In the genomic region with DNA sequence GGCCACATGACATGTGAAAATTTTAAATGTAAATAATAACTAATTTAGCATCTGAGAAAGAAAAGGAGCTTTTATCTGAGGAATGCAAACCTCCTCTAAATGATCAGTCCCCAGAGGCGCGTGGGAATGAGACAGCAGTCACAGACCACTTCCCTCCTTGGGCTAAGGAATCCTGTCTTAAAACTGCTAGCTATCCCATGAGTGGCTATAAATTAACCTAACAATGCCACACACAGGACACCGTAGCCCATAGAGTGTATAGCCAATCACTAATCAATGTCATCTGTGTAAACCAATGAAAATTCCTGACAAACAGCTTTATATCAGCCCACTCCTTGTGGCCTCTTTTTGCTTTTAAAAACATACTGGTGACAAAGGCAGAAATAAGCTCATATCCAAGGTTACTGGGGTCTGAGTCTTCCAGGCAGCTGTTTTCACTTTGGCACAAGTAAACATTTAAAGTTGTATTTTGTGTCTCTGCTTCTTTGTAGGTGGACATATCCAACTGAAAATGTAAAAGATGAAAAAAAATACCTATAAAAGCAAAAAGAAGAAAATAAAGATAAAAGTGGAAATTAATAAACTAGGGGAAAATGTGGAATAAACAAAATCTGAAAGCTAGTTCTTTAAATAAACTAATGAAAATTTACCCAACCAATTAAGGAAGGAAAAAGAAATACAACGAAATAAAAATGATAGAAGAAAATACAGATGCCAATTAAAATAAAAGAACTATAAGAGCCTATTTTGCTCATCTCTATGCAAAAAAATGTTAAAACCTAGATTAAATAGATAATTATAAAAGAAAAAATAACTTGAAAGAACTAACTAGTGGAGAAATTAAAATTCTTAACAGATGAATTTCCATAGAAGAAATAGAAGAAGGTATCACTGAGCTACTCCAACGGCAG, we compare ENCODE assay signal across 21 cellular contexts. TPM values are rescaled to one million over a fixed set of nuclear protein-coding genes. Genes with fewer than 3 reads are reported as not detected.
DNase-seq lines count a peak whose midpoint lies in the region; FAIRE-seq and TF ChIP-seq lines count a peak whose summit lies in the region.
"Had no signal": no experiment of that assay in that cellular context is flagged by ENCODE, and none has a peak within 500 bp of the region (broad histone marks: within the 10 kb centered on the region; RNA-seq: fewer than 3 reads in every experiment).

No MANE protein-coding gene starts in this region.

- H3K27ac Mint-ChIP-seq in nephron progenitor cell = peak overlapping the region; percentile 96
- no peak overlapping the region for H3K27ac Mint-ChIP-seq in Calu3 (ENCODE audit: unreplicated experiment)
- H3K27ac Mint-ChIP-seq: stimulated activated naive CD8-positive, alpha-beta T cell treated with anti-CD3 and anti-CD28 coated beads, Interleukin-15, amount 100 ng/mL, for 72 hours had no signal

- intact Hi-C loops in Calu3 (cut with micrococcal nuclease; ENCODE audit: unreplicated experiment) = no loop called here

- H3K9me3 Mint-ChIP-seq in nephron progenitor cell (peaks cover 69% of the 10 kb centered on the region), Calu3 (ENCODE audit: low read depth, unreplicated experiment) (no peaks in the 10 kb centered on the region)
- H3K9me3 Mint-ChIP-seq: stimulated activated naive CD8-positive, alpha-beta T cell treated with anti-CD3 and anti-CD28 coated beads, Interleukin-15, amount 100 ng/mL, for 72 hours had no signal

- no peak overlapping the region for H3K9ac ChIP-seq in BLaER1

- H3K27ac ChIP-seq in BLaER1 = no peak overlapping the region
- H3K27ac ChIP-seq: ascending aorta, coronary artery had no signal

- H3K4me3 ChIP-seq in BLaER1 (no peak overlapping the region), foreskin fibroblast (ENCODE audit: low read depth in 1 of 2, low read length in 2 of 2) (no peak overlapping the region)
- H3K4me3 ChIP-seq: ascending aorta, coronary artery, heart right ventricle had no signal

- in situ Hi-C loops in SK-MEL-5 (cut with HindIII; ENCODE audit: low pct_unique_long_range_greater_than_20kb, low sequenced_read_pairs) = no loop called here

- H3K4me1 Mint-ChIP-seq in nephron progenitor cell (peaks cover 44% of the 10 kb centered on the region), Calu3 (ENCODE audit: low read depth, unreplicated experiment) (no peaks in the 10 kb centered on the region)
- H3K4me1 Mint-ChIP-seq: stimulated activated naive CD8-positive, alpha-beta T cell treated with anti-CD3 and anti-CD28 coated beads, Interleukin-15, amount 100 ng/mL, for 72 hours had no signal

- H3K4me2 ChIP-seq in BLaER1 = peak overlapping the region; percentile 33

- H3K27me3 Mint-ChIP-seq in nephron progenitor cell (ENCODE audit: low read depth, poor library complexity) = peaks cover 4% of the 10 kb centered on the region
- peaks cover 81% of the 10 kb centered on the region for H3K27me3 Mint-ChIP-seq in Calu3 (ENCODE audit: unreplicated experiment)

- H3K36me3 Mint-ChIP-seq in nephron progenitor cell (ENCODE audit: low read depth) = peaks cover 54% of the 10 kb centered on the region
- H3K36me3 Mint-ChIP-seq in Calu3 (ENCODE audit: insufficient read depth, unreplicated experiment) = no peaks in the 10 kb centered on the region

- DNase-seq in SK-MEL-5 (ENCODE audit: low read depth, low spot score) = peak; percentile 50
- peak; percentile 31 to 40 for DNase-seq in foreskin fibroblast
- DNase-seq in nephron progenitor cell = peak; percentile 74
- DNase-seq in activated gamma-delta T cell treated with Interleukin-2 at 50 U/mL for 16 hours = no peak
- no peak for DNase-seq in GM20000 (ENCODE audit: low spot score)
- DNase-seq in H54 (ENCODE audit: insufficient read length, low spot score) = no peak
- no peak for DNase-seq in Calu3
- DNase-seq: activated CD4-positive, alpha-beta T cell treated with anti-CD3 and anti-CD28 coated beads for 4 hours; activated naive CD4-positive, alpha-beta T cell treated with Interleukin-2 at 50 U/mL for 16 hours; DMS 273 treated with DMSO at 0.1 percent for 48 hours; heart right ventricle; IMR-90; NCI-H187 treated with DMSO at 0.1 percent for 48 hours; NCI-H510A; SIG-M5; stimulated activated naive CD8-positive, alpha-beta T cell treated with anti-CD3 and anti-CD28 coated beads, Interleukin-15, amount 100 ng/mL, for 72 hours had no signal

- no peaks in the 10 kb centered on the region for H4K20me1 ChIP-seq in BLaER1

- peaks cover 11% of the 10 kb centered on the region for H3K4me1 ChIP-seq in BLaER1
- H3K4me1 ChIP-seq: ascending aorta had no signal

- peak overlapping the region; percentile 22 for H3K4me3 Mint-ChIP-seq in nephron progenitor cell
- no peak overlapping the region for H3K4me3 Mint-ChIP-seq in Calu3 (ENCODE audit: low read depth, unreplicated experiment)
- H3K4me3 Mint-ChIP-seq: stimulated activated naive CD8-positive, alpha-beta T cell treated with anti-CD3 and anti-CD28 coated beads, Interleukin-15, amount 100 ng/mL, for 72 hours had no signal

- CTCF ChIA-PET in Calu3 (lab: Charles Lee) = no interaction called here

- H3K9me3 ChIP-seq in BLaER1 = no peaks in the 10 kb centered on the region
- H3K9me3 ChIP-seq: ascending aorta had no signal

- TF ChIP-seq POLR2A in H54 (IDR thresholded peaks at IDR 0.05; ENCODE audit: low read depth, low read length) = no peak

- TF ChIP-seq CTCF in foreskin fibroblast (IDR thresholded peaks at IDR 0.05; ENCODE audit: low read depth, low read length) (no peak), nephron progenitor cell (IDR thresholded peaks at IDR 0.05) (no peak), GM20000 (IDR thresholded peaks at IDR 0.05; ENCODE audit: extremely low read depth, missing control alignments) (no peak), Calu3 (IDR thresholded peaks at IDR 0.05; ENCODE audit: unreplicated experiment) (no peak)

- no TSS peak for BruUV-seq in Calu3 (replicated peaks; lab: Mats Ljungman, UMichigan)

- H3K27me3 ChIP-seq in BLaER1 = no peaks in the 10 kb centered on the region
- H3K27me3 ChIP-seq: ascending aorta, heart right ventricle had no signal

- H3K36me3 ChIP-seq in BLaER1 = no peaks in the 10 kb centered on the region
- H3K36me3 ChIP-seq: ascending aorta had no signal

- no peak for FAIRE-seq in H54 (lab: Jason Lieb, UNC)
- FAIRE-seq: GM18507 had no signal

RNA-seq across cellular contexts. Expression of a gene that starts 32.9 kb away (rescaled TPM):
- 0.51 and 0.58 TPM in 2 replicates for total RNA-seq in SK-MEL-5 (2014; rRNA removed; shearing (Covaris generic))
- polyA plus RNA-seq in SK-MEL-5 (2015; cell fraction: cytosol; rRNA removed) = 0.21 and 0.41 TPM in 2 replicates
- polyA plus RNA-seq in SK-MEL-5 (2015; cell fraction: nucleus; rRNA removed) = 3.6 and 3.9 TPM in 2 replicates
- 0.24 and 0.49 TPM in 2 replicates for total RNA-seq in Calu3 (2022)
- total RNA-seq: epithelial cell of proximal tubule had no signal

Comparison
In these comparisons a context has a peak if more than half of its experiments do, and no peak if none do; other contexts are left out.
1. DNase-seq: peak in SK-MEL-5 (single experiment), foreskin fibroblast (2 of 2) and nephron progenitor cell (single experiment); none in activated gamma-delta T cell treated with Interleukin-2 at 50 U/mL for 16 hours (single experiment), GM20000 (single experiment), H54 (single experiment) and Calu3 (single experiment).